Comparison of ENCODE assay signal across 10 cellular contexts in the genomic region with DNA sequence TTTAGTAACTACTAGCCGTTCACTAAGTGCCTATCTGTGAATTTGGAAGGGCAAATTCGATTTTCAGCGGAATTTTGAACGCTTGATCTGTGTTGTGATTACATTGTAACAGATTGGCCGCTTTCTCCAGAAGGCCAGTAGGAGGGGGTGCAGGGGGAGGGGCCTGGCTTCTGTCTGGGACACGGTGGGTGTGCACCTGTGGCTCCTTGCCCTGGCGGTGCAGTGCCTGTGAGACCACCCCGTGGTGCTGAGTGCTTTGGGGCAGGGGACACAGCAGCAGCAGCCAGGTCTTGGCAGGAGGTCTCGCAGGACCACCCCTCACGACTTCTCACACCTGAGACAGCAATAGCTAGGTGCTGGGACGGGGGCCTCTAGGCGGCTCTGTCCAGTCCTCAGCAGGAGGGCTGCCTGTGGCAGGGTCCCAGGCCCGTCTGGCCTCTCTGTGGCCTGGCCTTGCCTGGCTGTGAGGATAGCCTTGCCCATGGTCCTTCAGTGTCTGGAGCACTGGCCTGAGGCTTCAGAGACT. TPM values are rescaled to one million over a fixed set of nuclear protein-coding genes. Genes with fewer than 3 reads are reported as not detected.
DNase-seq lines count a peak whose midpoint lies in the region; ATAC-seq and TF ChIP-seq lines count a peak whose summit lies in the region.
"Had no signal": no experiment of that assay in that cellular context is flagged by ENCODE, and none has a peak within 500 bp of the region (broad histone marks: within the 10 kb centered on the region; RNA-seq: fewer than 3 reads in every experiment).

No MANE protein-coding gene starts in this region.

- H3K4me1 Mint-ChIP-seq in CD8-positive, alpha-beta T cell (ENCODE audit: low read depth), result peaks cover 36% of the 10 kb centered on the region

- H3K27me3 ChIP-seq in CD8-positive, alpha-beta T cell (ENCODE audit: insufficient read depth, low read length), result no peaks in the 10 kb centered on the region
- H3K27me3 ChIP-seq in osteoblast (ENCODE audit: insufficient read depth, low read length), result no peaks in the 10 kb centered on the region
- H3K27me3 ChIP-seq: foreskin keratinocyte had no signal

- peaks cover 23% of the 10 kb centered on the region for H3K36me3 ChIP-seq in CD8-positive, alpha-beta T cell (ENCODE audit: insufficient read depth, low read length)
- peaks cover 63% of the 10 kb centered on the region for H3K36me3 ChIP-seq in OCI-LY7 (ENCODE audit: insufficient read depth, low read length)
- peaks cover 21% of the 10 kb centered on the region for H3K36me3 ChIP-seq in osteoblast (ENCODE audit: insufficient read depth, low read length)

- H3K27me3 Mint-ChIP-seq in CD8-positive, alpha-beta T cell (ENCODE audit: low read depth), result no peaks in the 10 kb centered on the region

- CTCF ChIA-PET in CD8-positive, alpha-beta T cell (lab: Charles Lee), result interaction anchor here (2.1 kb wide), 1 partner anchor 53 kb away, joined by 6 read pairs; no protein-coding TSS in a partner anchor
- CTCF ChIA-PET in OCI-LY7 (lab: Charles Lee; ENCODE audit: unreplicated experiment), result no interaction called here

- H3K4me3 Mint-ChIP-seq in CD8-positive, alpha-beta T cell, result peak overlapping the region; percentile 92

- H4K20me1 ChIP-seq in OCI-LY7 (ENCODE audit: insufficient read depth, low read length) (peaks cover 26% of the 10 kb centered on the region; the same call in 1 of the 2 replicates), osteoblast (ENCODE audit: insufficient read depth, low read length) (peaks cover 60% of the 10 kb centered on the region)

- DNase-seq in CD8-positive, alpha-beta T cell, result peak in 1 of 7 experiments; percentile 20
- no peak for DNase-seq in OCI-LY7 (ENCODE audit: low spot score)
- DNase-seq in epithelial cell of proximal tubule (ENCODE audit: low read depth), result no peak
- peak; percentile 82 for DNase-seq in osteoblast (ENCODE audit: insufficient read length, low spot score, missing footprints)
- DNase-seq in occipital lobe (lab: John Stamatoyannopoulos, UW), result no peak
- no peak for DNase-seq in stimulated activated CD4-positive, alpha-beta T cell treated with anti-CD3 and anti-CD28 coated beads, Interleukin-12 subunit alpha, Interleukin-12 subunit beta, amount 100 ng/mL, for 4 hours
- DNase-seq: foreskin keratinocyte, NCI-H774 had no signal

- H3K27ac ChIP-seq in CD8-positive, alpha-beta T cell (ENCODE audit: low read depth, low read length), result peak overlapping the region; percentile 69
- H3K27ac ChIP-seq in OCI-LY7 (ENCODE audit: low read depth, low read length, poor library complexity, severe bottlenecking) (no peak overlapping the region), osteoblast (ENCODE audit: low read depth, low read length) (peak overlapping the region; percentile 14)

- ATAC-seq in CD8-positive, alpha-beta T cell, result no peak
- ATAC-seq in GM21515 (IDR thresholded peaks at IDR 0.05; ENCODE audit: unreplicated experiment) (no peak), HG02973 (IDR thresholded peaks at IDR 0.05; ENCODE audit: unreplicated experiment) (no peak)
- ATAC-seq: foreskin keratinocyte had no signal

- H3K9me3 ChIP-seq in CD8-positive, alpha-beta T cell (ENCODE audit: low read length), result no peaks in the 10 kb centered on the region
- H3K9me3 ChIP-seq in OCI-LY7 (ENCODE audit: low read length), result no peaks in the 10 kb centered on the region; the same call in 1 of the 2 replicates
- H3K9me3 ChIP-seq in osteoblast (ENCODE audit: low read depth, low read length), result no peaks in the 10 kb centered on the region

- POLR2A ChIA-PET in CD8-positive, alpha-beta T cell (lab: Charles Lee), result interaction anchor here (1.5 kb wide), 1 partner anchor 40 kb away, joined by 3 read pairs; no protein-coding TSS in a partner anchor
- POLR2A ChIA-PET in OCI-LY7 (lab: Charles Lee), result no interaction called here

- no peaks in the 10 kb centered on the region for H3K9me3 Mint-ChIP-seq in CD8-positive, alpha-beta T cell

- peaks cover 40% of the 10 kb centered on the region for H3K36me3 Mint-ChIP-seq in CD8-positive, alpha-beta T cell

- H3K9me2 ChIP-seq in OCI-LY7 (ENCODE audit: insufficient read depth, low read length), result no peaks in the 10 kb centered on the region

- H2AFZ ChIP-seq in OCI-LY7 (ENCODE audit: low read length) (no peak overlapping the region), osteoblast (ENCODE audit: low read length) (no peak overlapping the region)

- H3K27ac Mint-ChIP-seq in CD8-positive, alpha-beta T cell, result peak overlapping the region; percentile 94

- H3K79me2 ChIP-seq in OCI-LY7 (ENCODE audit: insufficient read depth, low read depth, low read length) (peaks cover 53% of the 10 kb centered on the region), osteoblast (ENCODE audit: insufficient read depth, low read length) (peaks cover 64% of the 10 kb centered on the region)

- BruUV-seq in OCI-LY7 (replicated peaks; lab: Mats Ljungman, UMichigan), result no TSS peak

- TF ChIP-seq CTCF in CD8-positive, alpha-beta T cell (IDR thresholded peaks at IDR 0.05), result no peak
- TF ChIP-seq CTCF in OCI-LY7 (conservative IDR thresholded peaks at IDR 0.05; ENCODE audit: low read length), result no peak
- TF ChIP-seq CTCF in epithelial cell of proximal tubule (conservative IDR thresholded peaks at IDR 0.05; ENCODE audit: low read depth, low read length), result no peak
- no peak for TF ChIP-seq CTCF in osteoblast (IDR thresholded peaks at IDR 0.05; ENCODE audit: extremely low read depth, low read depth, low read length)

- peak overlapping the region; percentile 82 for H3K4me2 ChIP-seq in OCI-LY7 (ENCODE audit: low read length)
- peak overlapping the region; percentile 94 for H3K4me2 ChIP-seq in osteoblast (ENCODE audit: insufficient read depth, low read length)

- intact Hi-C loops in CD8-positive, alpha-beta T cell (cut with DNase I, micrococcal nuclease), result loop anchor here in 1 of 2 experiments (2.0 kb wide), 1 partner anchor 16 kb away; no protein-coding TSS in a partner anchor
- intact Hi-C loops in OCI-LY7 (cut with micrococcal nuclease; ENCODE audit: unreplicated experiment), result no loop called here

- peaks cover 32% of the 10 kb centered on the region for H3K4me1 ChIP-seq in CD8-positive, alpha-beta T cell (ENCODE audit: insufficient read depth, low read length)
- H3K4me1 ChIP-seq in OCI-LY7 (ENCODE audit: insufficient read depth, low read length, poor library complexity, severe bottlenecking), result peaks cover 14% of the 10 kb centered on the region
- H3K4me1 ChIP-seq in osteoblast (ENCODE audit: insufficient read depth, low read length), result peaks cover 23% of the 10 kb centered on the region

- H3K4me3 ChIP-seq in CD8-positive, alpha-beta T cell (ENCODE audit: low read depth, low read length), result peak overlapping the region; percentile 86
- H3K4me3 ChIP-seq in OCI-LY7 (ENCODE audit: low read depth, low read length, poor library complexity, severe bottlenecking), result peak overlapping the region; percentile 99
- peak overlapping the region; percentile 72 for H3K4me3 ChIP-seq in epithelial cell of proximal tubule (ENCODE audit: low read depth, low read length)
- H3K4me3 ChIP-seq in osteoblast (ENCODE audit: insufficient read depth, low read length), result peak overlapping the region; percentile 81

RNA-seq across cellular contexts. Expression of a gene that starts 1.8 kb away (rescaled TPM):
- total RNA-seq in CD8-positive, alpha-beta T cell, result 100 to 1,000 TPM; 285 to 294 TPM
- total RNA-seq in OCI-LY7 (2014; rRNA removed; shearing (Covaris generic)), result 122 and 126 TPM in 2 replicates
- total RNA-seq in OCI-LY7 (2022), result 323 and 349 TPM in 2 replicates
- total RNA-seq in epithelial cell of proximal tubule, result 97.0 and 112 TPM in 2 replicates
- 37.1 and 49.2 TPM in 2 replicates for total RNA-seq in osteoblast
- 42.7 TPM for total RNA-seq in occipital lobe

RNA-seq across cellular contexts. Expression of a gene that starts 22.2 kb away (rescaled TPM):
- total RNA-seq in CD8-positive, alpha-beta T cell, result 10 to 100 TPM; 13.8 to 18.3 TPM
- total RNA-seq in OCI-LY7 (2014; rRNA removed; shearing (Covaris generic)), result 2.9 and 6.3 TPM in 2 replicates
- total RNA-seq in OCI-LY7 (2022) (2.4 and 3.2 TPM in 2 replicates), epithelial cell of proximal tubule (1.5 and 3.9 TPM in 2 replicates), osteoblast (under 0.01 and 0.29 TPM in 2 replicates), occipital lobe (5.8 TPM)

RNA-seq across cellular contexts. Expression of a gene that starts 40.4 kb away (rescaled TPM):
- total RNA-seq in CD8-positive, alpha-beta T cell, result 10 to 100 TPM; 21.6 to 22.7 TPM
- 75.8 and 99.4 TPM in 2 replicates for total RNA-seq in OCI-LY7 (2014; rRNA removed; shearing (Covaris generic))
- total RNA-seq in OCI-LY7 (2022), result 43.5 and 47.2 TPM in 2 replicates
- total RNA-seq in epithelial cell of proximal tubule, result 123 and 157 TPM in 2 replicates
- 53.6 and 57.8 TPM in 2 replicates for total RNA-seq in osteoblast
- total RNA-seq in occipital lobe, result 36.8 TPM

RNA-seq across cellular contexts. Expression of a gene that starts 40.5 kb away (rescaled TPM):
- total RNA-seq in CD8-positive, alpha-beta T cell, result 10 to 100 TPM; 30.7 to 31.9 TPM
- total RNA-seq in OCI-LY7 (2014; rRNA removed; shearing (Covaris generic)), result 21.3 and 22.5 TPM in 2 replicates
- total RNA-seq in OCI-LY7 (2022), result 24.1 and 26.6 TPM in 2 replicates
- 38.3 and 63.9 TPM in 2 replicates for total RNA-seq in epithelial cell of proximal tubule
- total RNA-seq in osteoblast, result 67.8 and 69.1 TPM in 2 replicates
- total RNA-seq in occipital lobe, result 15.0 TPM

RNA-seq across cellular contexts. Expression of a gene that starts 55.4 kb away (rescaled TPM):
- total RNA-seq in CD8-positive, alpha-beta T cell, result not detected
- not detected in 2 replicates for total RNA-seq in OCI-LY7 (2014; rRNA removed; shearing (Covaris generic))
- total RNA-seq in OCI-LY7 (2022) (not detected in 2 replicates), epithelial cell of proximal tubule (not detected in 2 replicates), osteoblast (not detected in 2 replicates), occipital lobe (not detected)
- total RNA-seq: foreskin keratinocyte had no signal
